ENCODE assay signal across 24 cellular contexts in genomic region chr3:174202561-174202960, GRCh38.
DNase-seq lines count a peak whose midpoint lies in the region; ATAC-seq, FAIRE-seq and TF ChIP-seq lines count a peak whose summit lies in the region.
"Had no signal": no experiment of that assay in that cellular context is flagged by ENCODE, and none has a peak within 500 bp of the region (broad histone marks: within the 10 kb centered on the region; RNA-seq: fewer than 3 reads in every experiment).

No MANE protein-coding gene starts in this region.

- BruUV-seq in IMR-90 (replicated peaks; lab: Mats Ljungman, UMichigan) = no TSS peak

- no peak overlapping the region for H3K4ac ChIP-seq in IMR-90 (ENCODE audit: low read depth, low read length)

- no peak overlapping the region for H3K9ac ChIP-seq in IMR-90 (ENCODE audit: low read depth, low read length)
- no peak overlapping the region for H3K9ac ChIP-seq in astrocyte (ENCODE audit: low read length)

- peaks cover 4% of the 10 kb centered on the region for H3K4me1 Mint-ChIP-seq in astrocyte (ENCODE audit: low read depth, unreplicated experiment)
- H3K4me1 Mint-ChIP-seq: activated CD4-positive, alpha-beta memory T cell treated with anti-CD3 and anti-CD28 coated beads, Interleukin-2, amount 10 ng/mL, durations not matched to agents 7 days and 5 days; stimulated activated memory B cell treated with anti-CD40 and anti-IgM and Interleukin-4, amounts not matched to agents 10 μg/mL and 1 μg/mL and 100 μg/mL, for 72 hours had no signal

- H3K27me3 Mint-ChIP-seq in astrocyte (ENCODE audit: low read depth, unreplicated experiment) = no peaks in the 10 kb centered on the region
- H3K27me3 Mint-ChIP-seq: activated CD4-positive, alpha-beta memory T cell treated with anti-CD3 and anti-CD28 coated beads, Interleukin-2, amount 10 ng/mL, durations not matched to agents 7 days and 5 days; effector memory CD8-positive, alpha-beta T cell; stimulated activated memory B cell treated with anti-CD40 and anti-IgM and Interleukin-4, amounts not matched to agents 10 μg/mL and 1 μg/mL and 100 μg/mL, for 72 hours had no signal

- WGBS in IMR-90 (ENCODE audit: extremely low coverage in 2 of 2, insufficient read length in 1 of 2), 2 experiments = no CpG with 5 or more reads among the region's 1 CpG

- peak overlapping the region; percentile 42; the same call in 1 of the 2 replicates for H2BK120ac ChIP-seq in IMR-90 (ENCODE audit: low read depth, low read length)

- H3K56ac ChIP-seq in IMR-90 (ENCODE audit: extremely low read depth, insufficient read depth, low read length) = no peak overlapping the region

- H3K9me3 ChIP-seq in IMR-90 (ENCODE audit: control insufficient read depth, insufficient read depth, low read length) (no peaks in the 10 kb centered on the region), astrocyte (ENCODE audit: insufficient read depth, low read depth, low read length) (no peaks in the 10 kb centered on the region)
- H3K9me3 ChIP-seq: HAP-1, transverse colon had no signal

- H3K4me3 ChIP-seq in AG09309 (ENCODE audit: control insufficient read depth, low read depth, low read length) = no peak overlapping the region
- no peak overlapping the region for H3K4me3 ChIP-seq in IMR-90 (ENCODE audit: insufficient read depth, low read depth, low read length)
- no peak overlapping the region for H3K4me3 ChIP-seq in astrocyte (ENCODE audit: insufficient read depth, low read depth, low read length)
- H3K4me3 ChIP-seq: HAP-1, PC-9, transverse colon had no signal

- H2AK9ac ChIP-seq in IMR-90 (replicated peaks; ENCODE audit: low read depth, low read length, poor library complexity) = no peak overlapping the region

- in situ Hi-C loops in IMR-90 (cut with MboI; ENCODE audit: low sequenced_read_pairs) = no loop called here

- H3K79me2 ChIP-seq in astrocyte (ENCODE audit: insufficient read depth, low read length) = no peaks in the 10 kb centered on the region

- H3K36me3 Mint-ChIP-seq in astrocyte (ENCODE audit: low read depth, unreplicated experiment) = no peaks in the 10 kb centered on the region
- H3K36me3 Mint-ChIP-seq: stimulated activated memory B cell treated with anti-CD40 and anti-IgM and Interleukin-4, amounts not matched to agents 10 μg/mL and 1 μg/mL and 100 μg/mL, for 72 hours had no signal

- peaks cover 2% of the 10 kb centered on the region for H3K9me3 Mint-ChIP-seq in astrocyte (ENCODE audit: unreplicated experiment)
- H3K9me3 Mint-ChIP-seq: nephron had no signal

- ATAC-seq in IMR-90 (ENCODE audit: low read depth) = no peak
- no peak for ATAC-seq in HG03457 (IDR thresholded peaks at IDR 0.05; ENCODE audit: unreplicated experiment)
- ATAC-seq in GM21786 (IDR thresholded peaks at IDR 0.05; ENCODE audit: unreplicated experiment) = no peak
- ATAC-seq: effector memory CD8-positive, alpha-beta T cell; stimulated activated memory B cell treated with anti-CD40 and anti-IgM and Interleukin-4, amounts not matched to agents 10 μg/mL and 1 μg/mL and 100 μg/mL, for 72 hours had no signal

- DNase-seq in AG09309 (ENCODE audit: low read depth) (peak; percentile 17), IMR-90 (peak; percentile 57), astrocyte (ENCODE audit: low read depth) (peak; percentile 57), kidney glomerular epithelial cell (lab: John Stamatoyannopoulos, UW) (peak; percentile 15)
- DNase-seq in activated CD4-positive, CD25-positive, alpha-beta regulatory T cell (lab: John Stamatoyannopoulos, UW) = no peak
- no peak for DNase-seq in activated CD4-positive, alpha-beta T cell treated with anti-CD3 and anti-CD28 coated beads, Interleukin-2, amount 50 U/mL, for 1 hour
- DNase-seq: activated CD4-positive, alpha-beta memory T cell treated with anti-CD3 and anti-CD28 coated beads, Interleukin-2, amount 10 ng/mL, durations not matched to agents 7 days and 5 days; activated T-cell treated with anti-CD3 and anti-CD28 coated beads, Interleukin-2, amount 50 U/mL, for 48 hours; cerebellar nuclear complex; effector memory CD8-positive, alpha-beta T cell; kidney; mesendoderm; MV-4-11; NCI-H2029; NCI-H526 treated with DMSO at 0.1 percent for 48 hours; PC-9; T-helper 2 cell; transverse colon had no signal

- no peak overlapping the region for H3K27ac Mint-ChIP-seq in astrocyte (ENCODE audit: unreplicated experiment)
- H3K27ac Mint-ChIP-seq: activated CD4-positive, alpha-beta memory T cell treated with anti-CD3 and anti-CD28 coated beads, Interleukin-2, amount 10 ng/mL, durations not matched to agents 7 days and 5 days; effector memory CD8-positive, alpha-beta T cell; nephron; stimulated activated memory B cell treated with anti-CD40 and anti-IgM and Interleukin-4, amounts not matched to agents 10 μg/mL and 1 μg/mL and 100 μg/mL, for 72 hours had no signal

- no peaks in the 10 kb centered on the region for H3K79me1 ChIP-seq in IMR-90 (ENCODE audit: low read depth in 1 of 2, low read length in 2 of 2)

- no peak overlapping the region for H2BK15ac ChIP-seq in IMR-90 (ENCODE audit: low read depth, low read length)

- FAIRE-seq in astrocyte (lab: Jason Lieb, UNC) = no peak
- FAIRE-seq: kidney had no signal

- no peaks in the 10 kb centered on the region for H3K9me1 ChIP-seq in IMR-90 (ENCODE audit: insufficient read depth, low read length)

- H3K18ac ChIP-seq in IMR-90 (ENCODE audit: low read depth, low read length) = no peak overlapping the region; the same call in 1 of the 2 replicates

- H3K27ac ChIP-seq in IMR-90 (ENCODE audit: insufficient read depth, low read length) (no peak overlapping the region), astrocyte (ENCODE audit: low read depth, low read length) (no peak overlapping the region)
- H3K27ac ChIP-seq: HL-60, PC-9, transverse colon had no signal

- H4K20me1 ChIP-seq in IMR-90 (ENCODE audit: insufficient read depth, low read length) (no peaks in the 10 kb centered on the region), astrocyte (ENCODE audit: insufficient read depth, low read length) (no peaks in the 10 kb centered on the region)

- no peak overlapping the region for H4K5ac ChIP-seq in IMR-90 (ENCODE audit: low read depth, low read length)

- H3K27me3 ChIP-seq in IMR-90 (ENCODE audit: control insufficient read depth, insufficient read depth, low read length) (no peaks in the 10 kb centered on the region), astrocyte (ENCODE audit: insufficient read depth, low read length) (no peaks in the 10 kb centered on the region)
- H3K27me3 ChIP-seq: transverse colon had no signal

- H2AFZ ChIP-seq in IMR-90 (replicated peaks; ENCODE audit: low read length, poor library complexity) (no peak overlapping the region), astrocyte (ENCODE audit: low read depth, low read length) (no peak overlapping the region)
- H2AFZ ChIP-seq: PC-9 had no signal

- TF ChIP-seq CTCF in AG09309 (IDR thresholded peaks at IDR 0.05; ENCODE audit: control insufficient read depth, insufficient read depth, low read depth, low read length, missing control alignments) (no peak), IMR-90 (conservative IDR thresholded peaks at IDR 0.05; ENCODE audit: low read depth, low read length) (no peak), astrocyte (IDR thresholded peaks at IDR 0.05; ENCODE audit: insufficient read depth, low read depth, low read length) (no peak)

- H4K91ac ChIP-seq in IMR-90 (ENCODE audit: insufficient read depth, low read depth, low read length) = no peak overlapping the region

- intact Hi-C loops in IMR-90 (cut with micrococcal nuclease) = no loop called here

- H4K8ac ChIP-seq in IMR-90 (ENCODE audit: low read depth in 2 of 2, low read length in 2 of 2) = no peak overlapping the region

- no peak for TF ChIP-seq RAD21 in IMR-90 (IDR thresholded peaks at IDR 0.05; ENCODE audit: low read length)

- H3K36me3 ChIP-seq in IMR-90 (ENCODE audit: control insufficient read depth, insufficient read depth, low read length) (no peaks in the 10 kb centered on the region), astrocyte (ENCODE audit: insufficient read depth, low read length) (no peaks in the 10 kb centered on the region)
- H3K36me3 ChIP-seq: HAP-1, transverse colon had no signal

- TF ChIP-seq POLR2A in IMR-90 (IDR thresholded peaks at IDR 0.05; ENCODE audit: low read depth, low read length) = no peak

- H3K4me1 ChIP-seq in IMR-90 (ENCODE audit: control insufficient read depth, insufficient read depth, low read length) (peaks cover 5% of the 10 kb centered on the region), astrocyte (ENCODE audit: insufficient read depth, low read length) (no peaks in the 10 kb centered on the region)

- no peak overlapping the region for H2BK20ac ChIP-seq in IMR-90 (ENCODE audit: low read depth, low read length)

- no peak overlapping the region for H2BK5ac ChIP-seq in IMR-90 (ENCODE audit: low read depth, low read length, poor library complexity, severe bottlenecking)

- CTCF ChIA-PET in IMR-90 (lab: Yijun Ruan, JAX) = no interaction called here

- no peak overlapping the region; the same call in 1 of the 2 replicates for H2AK5ac ChIP-seq in IMR-90 (ENCODE audit: low read depth, low read length)

- dilution Hi-C loops in IMR-90 (cut with HindIII; ENCODE audit: low sequenced_read_pairs, unreplicated experiment) = no loop called here

- POLR2A ChIA-PET in IMR-90 (lab: Charles Lee; ENCODE audit: unreplicated experiment) = no interaction called here

- H3K4me2 ChIP-seq in IMR-90 (ENCODE audit: low read depth, low read length) (no peak overlapping the region), astrocyte (ENCODE audit: low read length) (peak overlapping the region; percentile 2)
- H3K4me2 ChIP-seq: PC-9 had no signal

- no peak overlapping the region for H3K4me3 Mint-ChIP-seq in astrocyte (ENCODE audit: unreplicated experiment)
- H3K4me3 Mint-ChIP-seq: activated CD4-positive, alpha-beta memory T cell treated with anti-CD3 and anti-CD28 coated beads, Interleukin-2, amount 10 ng/mL, durations not matched to agents 7 days and 5 days; effector memory CD8-positive, alpha-beta T cell; nephron; stimulated activated memory B cell treated with anti-CD40 and anti-IgM and Interleukin-4, amounts not matched to agents 10 μg/mL and 1 μg/mL and 100 μg/mL, for 72 hours had no signal

- no peak overlapping the region for H3K14ac ChIP-seq in IMR-90 (replicated peaks; ENCODE audit: low read depth, low read length)

- H3K23ac ChIP-seq in IMR-90 (ENCODE audit: low read depth, low read length) = no peak overlapping the region

TF ChIP-seq in IMR-90, 13 proteins besides CTCF, POLR2A, EP300 and RAD21 (continues in another document):
- TF ChIP-seq MAFK (IDR thresholded peaks at IDR 0.05; ENCODE audit: low read depth, low read length) = no peak
- no peak for TF ChIP-seq NFE2L2 (IDR thresholded peaks at IDR 0.05; ENCODE audit: low read depth, low read length)
- TF ChIP-seq RFX5 (IDR thresholded peaks at IDR 0.05; ENCODE audit: low read depth, low read length) = no peak
- TF ChIP-seq, protein P1, sequence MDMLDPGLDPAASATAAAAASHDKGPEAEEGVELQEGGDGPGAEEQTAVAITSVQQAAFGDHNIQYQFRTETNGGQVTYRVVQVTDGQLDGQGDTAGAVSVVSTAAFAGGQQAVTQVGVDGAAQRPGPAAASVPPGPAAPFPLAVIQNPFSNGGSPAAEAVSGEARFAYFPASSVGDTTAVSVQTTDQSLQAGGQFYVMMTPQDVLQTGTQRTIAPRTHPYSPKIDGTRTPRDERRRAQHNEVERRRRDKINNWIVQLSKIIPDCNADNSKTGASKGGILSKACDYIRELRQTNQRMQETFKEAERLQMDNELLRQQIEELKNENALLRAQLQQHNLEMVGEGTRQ (IDR thresholded peaks at IDR 0.05; ENCODE audit: low read depth, low read length) = no peak
- TF ChIP-seq CHD1 (IDR thresholded peaks at IDR 0.05; ENCODE audit: low read depth, low read length) = no peak

Comparison
In these comparisons a context has a peak if more than half of its experiments do, and no peak if none do; other contexts are left out.
1. DNase-seq: peak in AG09309 (single experiment), IMR-90 (single experiment), astrocyte (single experiment) and kidney glomerular epithelial cell (single experiment); none in activated CD4-positive, CD25-positive, alpha-beta regulatory T cell (0 of 4) and activated CD4-positive, alpha-beta T cell treated with anti-CD3 and anti-CD28 coated beads, Interleukin-2, amount 50 U/mL, for 1 hour (single experiment).